10 cellular contexts compared by ENCODE assay signal in genomic region chr2:216849987-216850386, GRCh38. TPM values are rescaled to one million over a fixed set of nuclear protein-coding genes. Genes with fewer than 3 reads are reported as not detected.
A peak's percentile ranks its signal among the peaks of the same experiment; 100 is the strongest.
DNase-seq lines count a peak whose midpoint lies in the region; ATAC-seq lines count a peak whose summit lies in the region.
"Had no signal": no experiment of that assay in that cellular context is flagged by ENCODE, and none has a peak within 500 bp of the region (broad histone marks: within the 10 kb centered on the region; RNA-seq: fewer than 3 reads in every experiment).

No MANE protein-coding gene starts in this region.

- ATAC-seq in Right ventricle myocardium superior (ENCODE audit: poor library complexity) = peak; percentile 92
- no peak for ATAC-seq in GM19351 (IDR thresholded peaks at IDR 0.05; ENCODE audit: unreplicated experiment)
- ATAC-seq in GM21786 (IDR thresholded peaks at IDR 0.05; ENCODE audit: unreplicated experiment) = no peak

- DNase-seq in NCI-H1436 treated with DMSO at 0.1 percent for 48 hours (lab: John Stamatoyannopoulos, UW) (peak; percentile 27), Right ventricle myocardium superior (peak; percentile 79), glomerular visceral epithelial cell (ENCODE audit: extremely low spot score) (no peak), cortex of kidney (lab: John Stamatoyannopoulos, UW) (no peak)
- peak; percentile 66 for DNase-seq in activated CD4-positive, alpha-beta T cell treated with anti-CD3 and anti-CD28 coated beads, Interleukin-2, amount 10 ng/mL, durations not matched to agents 24 days and 14 days
- DNase-seq in stimulated activated CD4-positive, alpha-beta T cell treated with anti-CD3 and anti-CD28 coated beads, Interleukin-12 subunit alpha, Interleukin-12 subunit beta, amount 100 ng/mL, for 48 hours (ENCODE audit: low read depth in 2 of 3, low spot score in 1 of 3) = peak in 2 of 3 donors; percentile 8 to 15

- intact Hi-C loops in activated CD4-positive, alpha-beta T cell treated with anti-CD3 and anti-CD28 coated beads, Interleukin-2, amount 10 ng/mL, durations not matched to agents 24 days and 14 days (cut with micrococcal nuclease) = loop anchor here (1.0 kb wide), 1 partner anchor 8 kb away; no protein-coding TSS in a partner anchor
- intact Hi-C loops in Right ventricle myocardium superior (cut with DNase I) = loop anchor here (10.0 kb wide), 1 partner anchor 145 kb away; no protein-coding TSS in a partner anchor

- H3K9me3 Mint-ChIP-seq in activated CD4-positive, alpha-beta T cell treated with anti-CD3 and anti-CD28 coated beads, Interleukin-2, amount 10 ng/mL, durations not matched to agents 24 days and 14 days = peaks cover 3% of the 10 kb centered on the region
- H3K9me3 Mint-ChIP-seq: mesothelial cell of epicardium had no signal

- H3K36me3 Mint-ChIP-seq in activated CD4-positive, alpha-beta T cell treated with anti-CD3 and anti-CD28 coated beads, Interleukin-2, amount 10 ng/mL, durations not matched to agents 24 days and 14 days (ENCODE audit: low read depth) = no peaks in the 10 kb centered on the region
- H3K36me3 Mint-ChIP-seq: mesothelial cell of epicardium had no signal

- H3K4me1 Mint-ChIP-seq in activated CD4-positive, alpha-beta T cell treated with anti-CD3 and anti-CD28 coated beads, Interleukin-2, amount 10 ng/mL, durations not matched to agents 24 days and 14 days = peaks cover 14% of the 10 kb centered on the region

- H3K27me3 Mint-ChIP-seq in activated CD4-positive, alpha-beta T cell treated with anti-CD3 and anti-CD28 coated beads, Interleukin-2, amount 10 ng/mL, durations not matched to agents 24 days and 14 days = no peaks in the 10 kb centered on the region

- peak overlapping the region; percentile 24 for H3K4me3 Mint-ChIP-seq in activated CD4-positive, alpha-beta T cell treated with anti-CD3 and anti-CD28 coated beads, Interleukin-2, amount 10 ng/mL, durations not matched to agents 24 days and 14 days
- H3K4me3 Mint-ChIP-seq: mesothelial cell of epicardium had no signal

- peak overlapping the region; percentile 76 for H3K27ac Mint-ChIP-seq in activated CD4-positive, alpha-beta T cell treated with anti-CD3 and anti-CD28 coated beads, Interleukin-2, amount 10 ng/mL, durations not matched to agents 24 days and 14 days
- H3K27ac Mint-ChIP-seq: mesothelial cell of epicardium had no signal

RNA-seq across cellular contexts. Expression of gene TNP1, which starts 9.9 kb away (rescaled TPM):
- total RNA-seq in activated CD4-positive, alpha-beta T cell treated with anti-CD3 and anti-CD28 coated beads, Interleukin-2, amount 10 ng/mL, durations not matched to agents 24 days and 14 days = not detected in 2 replicates
- not detected for total RNA-seq in Right ventricle myocardium superior
- total RNA-seq: H1, mesothelial cell of epicardium had no signal

Comparison
In these comparisons a context has a peak if more than half of its experiments do, and no peak if none do; other contexts are left out.
1. DNase-seq: peak in NCI-H1436 treated with DMSO at 0.1 percent for 48 hours (single experiment), activated CD4-positive, alpha-beta T cell treated with anti-CD3 and anti-CD28 coated beads, Interleukin-2, amount 10 ng/mL, durations not matched to agents 24 days and 14 days (single experiment), Right ventricle myocardium superior (single experiment) and stimulated activated CD4-positive, alpha-beta T cell treated with anti-CD3 and anti-CD28 coated beads, Interleukin-12 subunit alpha, Interleukin-12 subunit beta, amount 100 ng/mL, for 48 hours (2 of 3); none in glomerular visceral epithelial cell (single experiment) and cortex of kidney (single experiment).